In genomic region chr3:32501785-32502088, GRCh38 we compare ENCODE assay signal across 8 cellular contexts. TPM values are rescaled to one million over a fixed set of nuclear protein-coding genes. Genes with fewer than 3 reads are reported as not detected.
DNase-seq lines count a peak whose midpoint lies in the region; ATAC-seq and FAIRE-seq lines count a peak whose summit lies in the region.

No MANE protein-coding gene starts in this region.

- no peaks in the 10 kb centered on the region for H3K27me3 ChIP-seq in thymus (ENCODE audit: control insufficient read depth, insufficient read depth)

- no peak for DNase-seq in activated T-cell treated with anti-CD3 and anti-CD28 coated beads, Interleukin-2, amount 50 U/mL, for 4 hours
- no peak for DNase-seq in activated T-cell treated with anti-CD3 and anti-CD28 coated beads, Interleukin-2, amount 50 U/mL, for 1 hour
- no peak for DNase-seq in activated T-helper 1 cell treated with anti-CD3 and anti-CD28 coated beads, Interleukin-12 subunit alpha, Interleukin-12 subunit beta, Interleukin-2, Interleukin-4 antibody, amounts not matched to agents 30 ng/mL and 10 ng/mL and 1 ng/mL, durations not matched to agents 14 hours and 24 hours and 36 hours (ENCODE audit: low spot score)
- DNase-seq in NCI-H2196 treated with DMSO at 0.1 percent for 48 hours (lab: John Stamatoyannopoulos, UW; ENCODE audit: unreplicated experiment) (no peak), head of caudate nucleus (no peak), mucosa of gallbladder (ENCODE audit: low spot score) (no peak)

- peak overlapping the region; percentile 99 for H3K4me3 Mint-ChIP-seq in activated T-cell treated with anti-CD3 and anti-CD28 coated beads, Interleukin-2, amount 50 U/mL, for 4 hours
- peak overlapping the region; percentile 100 for H3K4me3 Mint-ChIP-seq in activated T-helper 1 cell treated with anti-CD3 and anti-CD28 coated beads, Interleukin-12 subunit alpha, Interleukin-12 subunit beta, Interleukin-2, Interleukin-4 antibody, amounts not matched to agents 30 ng/mL and 10 ng/mL and 1 ng/mL, durations not matched to agents 14 hours and 24 hours and 36 hours

- ATAC-seq in activated T-cell treated with anti-CD3 and anti-CD28 coated beads, Interleukin-2, amount 50 U/mL, for 4 hours, result no peak

- peaks cover 44% of the 10 kb centered on the region for H3K4me1 Mint-ChIP-seq in activated T-cell treated with anti-CD3 and anti-CD28 coated beads, Interleukin-2, amount 50 U/mL, for 4 hours (ENCODE audit: low read depth)
- peaks cover 44% of the 10 kb centered on the region for H3K4me1 Mint-ChIP-seq in activated T-helper 1 cell treated with anti-CD3 and anti-CD28 coated beads, Interleukin-12 subunit alpha, Interleukin-12 subunit beta, Interleukin-2, Interleukin-4 antibody, amounts not matched to agents 30 ng/mL and 10 ng/mL and 1 ng/mL, durations not matched to agents 14 hours and 24 hours and 36 hours (ENCODE audit: low read depth)

- intact Hi-C loops in activated T-helper 1 cell treated with anti-CD3 and anti-CD28 coated beads, Interleukin-12 subunit alpha, Interleukin-12 subunit beta, Interleukin-2, Interleukin-4 antibody, amounts not matched to agents 30 ng/mL and 10 ng/mL and 1 ng/mL, durations not matched to agents 14 hours and 24 hours and 36 hours (cut with micrococcal nuclease), result loop anchor here (1.0 to 10.0 kb wide), 7 partner anchors 7 to 593 kb away; partner anchors contain the start of genes CNOT10, DYNC1LI1, GLB1 and TMPPE
- intact Hi-C loops in head of caudate nucleus (cut with DNase I), result loop anchor here (5.0 kb wide), 1 partner anchor 71 kb away; the partner anchor contains the start of gene DYNC1LI1

- WGBS in thymus, result 5% methylated on average over 3 of the region's 3 CpGs

- H3K36me3 ChIP-seq in thymus (ENCODE audit: control insufficient read depth, insufficient read depth), result no peaks in the 10 kb centered on the region

- peak overlapping the region; percentile 97 for H3K4me3 ChIP-seq in thymus (ENCODE audit: low read length)

- H3K9me3 ChIP-seq in thymus (ENCODE audit: control insufficient read depth), result no peaks in the 10 kb centered on the region

- peak; percentile 27 for FAIRE-seq in islet of Langerhans (lab: Jason Lieb, UNC)

- no peaks in the 10 kb centered on the region for H3K9me3 Mint-ChIP-seq in activated T-cell treated with anti-CD3 and anti-CD28 coated beads, Interleukin-2, amount 50 U/mL, for 4 hours
- H3K9me3 Mint-ChIP-seq in activated T-helper 1 cell treated with anti-CD3 and anti-CD28 coated beads, Interleukin-12 subunit alpha, Interleukin-12 subunit beta, Interleukin-2, Interleukin-4 antibody, amounts not matched to agents 30 ng/mL and 10 ng/mL and 1 ng/mL, durations not matched to agents 14 hours and 24 hours and 36 hours, result no peaks in the 10 kb centered on the region

- H3K27ac ChIP-seq in thymus (ENCODE audit: low read depth), result peak overlapping the region; percentile 93

- H3K27ac Mint-ChIP-seq in activated T-helper 1 cell treated with anti-CD3 and anti-CD28 coated beads, Interleukin-12 subunit alpha, Interleukin-12 subunit beta, Interleukin-2, Interleukin-4 antibody, amounts not matched to agents 30 ng/mL and 10 ng/mL and 1 ng/mL, durations not matched to agents 14 hours and 24 hours and 36 hours, result peak overlapping the region; percentile 96

- H3K4me1 ChIP-seq in thymus (ENCODE audit: control insufficient read depth, insufficient read depth, low read length), result peaks cover 6% of the 10 kb centered on the region

- peaks cover 4% of the 10 kb centered on the region for H3K36me3 Mint-ChIP-seq in activated T-cell treated with anti-CD3 and anti-CD28 coated beads, Interleukin-2, amount 50 U/mL, for 4 hours (ENCODE audit: insufficient read depth)
- H3K36me3 Mint-ChIP-seq in activated T-helper 1 cell treated with anti-CD3 and anti-CD28 coated beads, Interleukin-12 subunit alpha, Interleukin-12 subunit beta, Interleukin-2, Interleukin-4 antibody, amounts not matched to agents 30 ng/mL and 10 ng/mL and 1 ng/mL, durations not matched to agents 14 hours and 24 hours and 36 hours (ENCODE audit: low read depth), result peaks cover 22% of the 10 kb centered on the region

- H3K27me3 Mint-ChIP-seq in activated T-cell treated with anti-CD3 and anti-CD28 coated beads, Interleukin-2, amount 50 U/mL, for 4 hours (ENCODE audit: low read depth), result no peaks in the 10 kb centered on the region
- H3K27me3 Mint-ChIP-seq in activated T-helper 1 cell treated with anti-CD3 and anti-CD28 coated beads, Interleukin-12 subunit alpha, Interleukin-12 subunit beta, Interleukin-2, Interleukin-4 antibody, amounts not matched to agents 30 ng/mL and 10 ng/mL and 1 ng/mL, durations not matched to agents 14 hours and 24 hours and 36 hours (ENCODE audit: insufficient read depth), result peaks cover 2% of the 10 kb centered on the region

RNA-seq across cellular contexts. Expression of gene CMTM6, which starts 0.9 kb away (rescaled TPM):
- 10 to 100 TPM; 44.3 to 60.9 (median 47.9) TPM for total RNA-seq in activated T-cell treated with anti-CD3 and anti-CD28 coated beads, Interleukin-2, amount 50 U/mL, for 4 hours
- total RNA-seq in activated T-helper 1 cell treated with anti-CD3 and anti-CD28 coated beads, Interleukin-12 subunit alpha, Interleukin-12 subunit beta, Interleukin-2, Interleukin-4 antibody, amounts not matched to agents 30 ng/mL and 10 ng/mL and 1 ng/mL, durations not matched to agents 14 hours and 24 hours and 36 hours, result 94.2 and 96.4 TPM in 2 replicates
- polyA plus RNA-seq in thymus, result 46.3 TPM
- 56.3 TPM for total RNA-seq in mucosa of gallbladder
